In genomic region chr21:27192286-27192685, GRCh38 we compare ENCODE assay signal across 19 cellular contexts.
DNase-seq lines count a peak whose midpoint lies in the region; ATAC-seq and TF ChIP-seq lines count a peak whose summit lies in the region.
"Had no signal": no experiment of that assay in that cellular context is flagged by ENCODE, and none has a peak within 500 bp of the region (broad histone marks: within the 10 kb centered on the region; RNA-seq: fewer than 3 reads in every experiment).

No MANE protein-coding gene starts in this region.

- H3K36me3 ChIP-seq in upper lobe of left lung = no peaks in the 10 kb centered on the region

- H3K4me1 ChIP-seq in upper lobe of left lung = no peaks in the 10 kb centered on the region

- ATAC-seq in upper lobe of left lung (ENCODE audit: low FRiP score in 2 of 2) = no peak

- H3K4me3 ChIP-seq in upper lobe of left lung = no peak overlapping the region

- TF ChIP-seq CTCF in upper lobe of left lung (IDR thresholded peaks at IDR 0.05) = no peak

- TF ChIP-seq POLR2A in upper lobe of left lung (IDR thresholded peaks at IDR 0.05) = no peak

- H3K9me3 ChIP-seq in upper lobe of left lung = no peaks in the 10 kb centered on the region

- WGBS in upper lobe of left lung, 2 donors = 74 to 82% methylated on average over 1 of the region's 1 CpG

- DNase-seq in GM04503 (ENCODE audit: low read depth) = peak; percentile 17
- peak; percentile 18 for DNase-seq in brain pericyte (ENCODE audit: low read depth, low spot score)
- peak; percentile 88 for DNase-seq in fibroblast of peridontal ligament (ENCODE audit: extremely low read depth)
- DNase-seq in upper lobe of left lung = no peak
- DNase-seq in COLO668 (lab: John Stamatoyannopoulos, UW; ENCODE audit: unreplicated experiment) = no peak
- no peak for DNase-seq in occipital lobe (lab: John Stamatoyannopoulos, UW)
- no peak for DNase-seq in SKM-1 treated with dmso at 0.1 percent for 144 hours (lab: John Stamatoyannopoulos, UW; ENCODE audit: unreplicated experiment)
- DNase-seq: C1 segment of cervical spinal cord; CD8-positive, alpha-beta memory T cell; DMS79 treated with DMSO at 0.1 percent for 48 hours; GOT3; NCI-H1417 treated with DMSO at 0.1 percent for 48 hours; NCI-H187 treated with DMSO at 0.1 percent for 48 hours; NCI-H226; NCI-H524; NCI-H82; OCI-M1; SHP77 had no signal

- no peaks in the 10 kb centered on the region for H3K27me3 ChIP-seq in upper lobe of left lung

- no peak for TF ChIP-seq EP300 in upper lobe of left lung (IDR thresholded peaks at IDR 0.05)

- no peak overlapping the region for H3K27ac ChIP-seq in upper lobe of left lung
- H3K27ac ChIP-seq: HL-60 had no signal

Comparison
In these comparisons a context has a peak if more than half of its experiments do, and no peak if none do; other contexts are left out.
1. DNase-seq: peak in GM04503 (single experiment), brain pericyte (single experiment) and fibroblast of peridontal ligament (single experiment); none in upper lobe of left lung (0 of 2), COLO668 (single experiment), occipital lobe (single experiment) and SKM-1 treated with dmso at 0.1 percent for 144 hours (single experiment).